Comparison of ENCODE assay signal across 8 cellular contexts in the genomic region with DNA sequence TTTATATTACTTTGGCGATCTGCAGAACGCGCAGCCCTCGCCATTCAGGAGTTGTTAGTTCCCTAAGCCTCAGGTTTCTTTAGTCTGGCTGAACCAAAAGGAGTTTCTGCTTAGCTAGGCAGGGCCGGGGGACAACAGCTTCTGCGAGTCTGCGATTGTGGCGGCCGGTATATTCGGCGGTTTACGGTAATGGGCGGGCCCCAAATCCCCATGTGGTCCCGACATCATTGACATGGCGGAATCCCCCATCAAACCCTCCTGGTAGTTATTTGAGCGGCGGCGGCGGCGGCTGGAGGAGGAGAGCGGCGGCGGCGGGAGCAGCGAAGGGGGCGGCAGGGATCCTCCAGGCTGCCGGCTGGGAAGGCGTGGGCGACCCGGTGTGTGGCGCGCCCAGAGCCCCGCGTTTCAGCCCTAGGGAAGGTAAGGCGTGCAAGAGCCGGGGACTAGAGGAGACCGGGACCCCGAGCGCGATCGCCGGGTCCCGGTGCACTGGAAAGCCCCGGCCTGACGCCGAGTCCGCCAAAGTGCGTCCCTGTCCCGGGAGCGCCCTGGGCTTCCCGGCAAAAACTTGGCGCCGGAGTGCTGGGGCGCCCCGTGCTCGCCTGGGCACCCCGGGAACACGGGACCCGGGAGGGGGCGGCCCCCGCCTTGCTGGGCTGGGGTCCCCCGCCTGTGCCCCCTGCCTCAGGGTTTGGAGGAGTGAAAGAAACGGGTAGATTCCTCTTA. TPM values are rescaled to one million over a fixed set of nuclear protein-coding genes. Genes with fewer than 3 reads are reported as not detected.
DNase-seq lines count a peak whose midpoint lies in the region; ATAC-seq and TF ChIP-seq lines count a peak whose summit lies in the region.

A gene (plus strand): TSS at position 227 of the 726 bp plus-strand sequence. CDS start 72,902 bp downstream, outside the sequence.

- POLR2A ChIA-PET in CD8-positive, alpha-beta T cell (lab: Charles Lee): interaction anchor here (1.2 kb wide), 1 partner anchor 65 kb away, joined by 11 read pairs; no protein-coding TSS in a partner anchor

- peak within 1 kb of the TSS; percentile 97 for H3K27ac Mint-ChIP-seq in CD8-positive, alpha-beta T cell
- H3K27ac Mint-ChIP-seq in memory B cell: peak within 1 kb of the TSS; percentile 100

- peak within 1 kb of the TSS; percentile 61 for H3K27ac ChIP-seq in CD8-positive, alpha-beta T cell (ENCODE audit: low read depth, low read length)
- peak within 1 kb of the TSS; percentile 93 for H3K27ac ChIP-seq in effector memory CD4-positive, alpha-beta T cell (ENCODE audit: insufficient read depth, low read length, poor library complexity, severe bottlenecking)

- H3K9me3 Mint-ChIP-seq in CD8-positive, alpha-beta T cell: no peaks in the 10 kb centered on the region
- H3K9me3 Mint-ChIP-seq in memory B cell: no peaks in the 10 kb centered on the region

- H3K36me3 Mint-ChIP-seq in CD8-positive, alpha-beta T cell: peaks cover 3% of the 10 kb centered on the region
- H3K36me3 Mint-ChIP-seq in memory B cell: peaks cover 2% of the 10 kb centered on the region

- TF ChIP-seq CTCF in CD8-positive, alpha-beta T cell (IDR thresholded peaks at IDR 0.05): no peak

- H3K4me3 Mint-ChIP-seq in CD8-positive, alpha-beta T cell: peak within 1 kb of the TSS; percentile 99
- peak within 1 kb of the TSS; percentile 100 for H3K4me3 Mint-ChIP-seq in memory B cell

- H3K9me3 ChIP-seq in CD8-positive, alpha-beta T cell (ENCODE audit: low read length): no peaks in the 10 kb centered on the region
- no peaks in the 10 kb centered on the region for H3K9me3 ChIP-seq in effector memory CD4-positive, alpha-beta T cell (ENCODE audit: control insufficient read depth, low read length)

- peak within 1 kb of the TSS; percentile 90 for H3K4me3 ChIP-seq in CD8-positive, alpha-beta T cell (ENCODE audit: low read depth, low read length)
- peak within 1 kb of the TSS; percentile 84 for H3K4me3 ChIP-seq in effector memory CD4-positive, alpha-beta T cell (ENCODE audit: insufficient read depth, low read depth, low read length, poor library complexity, severe bottlenecking)

- no peaks in the 10 kb centered on the region for H3K27me3 ChIP-seq in CD8-positive, alpha-beta T cell (ENCODE audit: insufficient read depth, low read length)
- H3K27me3 ChIP-seq in effector memory CD4-positive, alpha-beta T cell (replicated peaks; ENCODE audit: control insufficient read depth, insufficient read depth, low read length, poor library complexity, severe bottlenecking): no peaks in the 10 kb centered on the region

- DNase-seq in CD8-positive, alpha-beta T cell: peak; percentile 84 to 92 (median 90)
- DNase-seq in HS-5 (ENCODE audit: low read depth): peak; percentile 74
- peak; percentile 82 for DNase-seq in NK-92 treated with Interleukin-12 subunit alpha and Interleukin-12 subunit beta, amount 100 ng/mL, for 24 hours (lab: John Stamatoyannopoulos, UW)
- DNase-seq in activated CD8-positive, alpha-beta memory T cell treated with anti-CD3 and anti-CD28 coated beads for 24 hours: peak; percentile 96
- peak; percentile 78 to 86 (median 83) for DNase-seq in effector memory CD4-positive, alpha-beta T cell
- peak; percentile 90 to 96 for DNase-seq in memory B cell (ENCODE audit: low spot score in 2 of 2)
- DNase-seq in stimulated activated CD8-positive, alpha-beta memory T cell treated with anti-CD3 and anti-CD28 coated beads, Interleukin-12 subunit alpha, Interleukin-12 subunit beta, amount 100 ng/mL, for 24 hours (ENCODE audit: extremely low read depth): peak; percentile 72

- H3K4me1 ChIP-seq in CD8-positive, alpha-beta T cell (ENCODE audit: insufficient read depth, low read length): peaks cover 20% of the 10 kb centered on the region
- H3K4me1 ChIP-seq in effector memory CD4-positive, alpha-beta T cell (ENCODE audit: control insufficient read depth, insufficient read depth, low read length, poor library complexity, severe bottlenecking): no peaks in the 10 kb centered on the region

- peaks cover 2% of the 10 kb centered on the region for H3K27me3 Mint-ChIP-seq in CD8-positive, alpha-beta T cell (ENCODE audit: low read depth)
- peaks cover 5% of the 10 kb centered on the region for H3K27me3 Mint-ChIP-seq in memory B cell

- peak; percentile 93 for ATAC-seq in CD8-positive, alpha-beta T cell
- peak; percentile 63 for ATAC-seq in GM19467 (IDR thresholded peaks at IDR 0.05; ENCODE audit: unreplicated experiment)
- peak; percentile 94 for ATAC-seq in memory B cell (ENCODE audit: low read depth)

- CTCF ChIA-PET in CD8-positive, alpha-beta T cell (lab: Charles Lee): interaction anchor here (0.8 to 2.2 kb wide), 4 partner anchors 63 to 292 kb away, joined by 3 to 9 read pairs (median 4); no protein-coding TSS in a partner anchor

- no peaks in the 10 kb centered on the region for H3K36me3 ChIP-seq in CD8-positive, alpha-beta T cell (ENCODE audit: insufficient read depth, low read length)
- no peaks in the 10 kb centered on the region for H3K36me3 ChIP-seq in effector memory CD4-positive, alpha-beta T cell (ENCODE audit: control insufficient read depth, insufficient read depth, low read length)

- H3K4me1 Mint-ChIP-seq in CD8-positive, alpha-beta T cell (ENCODE audit: low read depth): peaks cover 38% of the 10 kb centered on the region
- H3K4me1 Mint-ChIP-seq in memory B cell: peaks cover 6% of the 10 kb centered on the region

- intact Hi-C loops in CD8-positive, alpha-beta T cell (cut with DNase I, micrococcal nuclease): loop anchor here (1.0 to 10.0 kb wide), 12 partner anchors 15 to 1682 kb away; a partner anchor contains a TSS

RNA-seq across cellular contexts. Expression of the gene that starts here (rescaled TPM):
- total RNA-seq in CD8-positive, alpha-beta T cell: 10 to 100 TPM; 13.2 to 14.4 TPM

Comparison
In these comparisons a context has a peak if more than half of its experiments do, and no peak if none do; other contexts are left out.
1. Peak in every context shown above with its lines: DNase-seq, ATAC-seq, H3K4me3 ChIP-seq and H3K27ac ChIP-seq.